10 cellular contexts compared by ENCODE assay signal in the genomic region with DNA sequence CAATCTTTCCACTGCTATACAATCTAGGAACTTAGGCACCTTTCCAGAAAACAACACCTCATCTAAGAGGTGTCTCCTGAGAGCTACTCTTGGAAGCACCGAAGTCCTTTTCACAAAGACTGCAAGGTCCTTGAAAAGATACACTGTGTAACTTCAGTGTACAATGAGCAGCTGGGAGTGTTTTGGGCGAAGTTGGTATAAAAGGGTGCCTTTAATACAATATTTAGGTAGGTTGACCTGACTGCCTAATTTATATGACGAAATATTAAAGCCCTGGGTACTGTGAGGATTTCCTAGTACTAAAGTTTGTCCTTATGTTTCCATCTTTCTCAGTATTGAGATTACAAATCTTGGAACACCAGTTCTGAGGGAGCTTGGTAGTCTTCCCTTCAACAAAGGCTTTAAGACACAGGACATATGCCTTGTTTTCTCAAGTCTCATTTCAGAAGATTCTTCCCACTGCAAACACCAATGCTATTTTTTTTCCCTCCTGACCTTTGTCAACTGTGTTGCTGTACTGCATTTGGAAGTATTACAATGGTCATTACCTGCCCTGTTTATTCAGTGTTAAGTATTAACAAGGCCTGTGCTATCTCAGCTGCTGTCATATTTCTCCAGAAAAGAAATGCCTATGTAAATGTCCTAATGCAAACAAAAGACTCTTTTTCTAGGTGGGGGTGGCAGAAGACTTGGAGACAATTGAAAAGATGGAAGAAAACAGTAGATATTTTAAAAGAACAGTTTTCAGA.
DNase-seq lines count a peak whose midpoint lies in the region; ATAC-seq and TF ChIP-seq lines count a peak whose summit lies in the region.
"Had no signal": no experiment of that assay in that cellular context is flagged by ENCODE, and none has a peak within 500 bp of the region (broad histone marks: within the 10 kb centered on the region; RNA-seq: fewer than 3 reads in every experiment).

No MANE protein-coding gene starts in this region.

- no peaks in the 10 kb centered on the region for H3K27me3 ChIP-seq in left lung
- H3K27me3 ChIP-seq in subcutaneous abdominal adipose tissue (ENCODE audit: control insufficient read depth in 5 of 5, insufficient read depth in 4 of 5, low read length in 5 of 5), result no peaks in the 10 kb centered on the region

- H3K27ac Mint-ChIP-seq in activated T-cell treated with anti-CD3 and anti-CD28 coated beads, Interleukin-2, amount 50 U/mL, for 72 hours, result no peak overlapping the region

- peaks cover 18 to 22% of the 10 kb centered on the region in 2 donors for H3K4me1 ChIP-seq in left lung
- H3K4me1 ChIP-seq in subcutaneous abdominal adipose tissue (ENCODE audit: control insufficient read depth in 5 of 5, insufficient read depth in 5 of 5, low read length in 5 of 5), result peaks cover 0 to 9% (median 5%) of the 10 kb centered on the region in 5 donors

- ATAC-seq in left lung, result peak; percentile 95
- no peak for ATAC-seq in activated T-cell treated with anti-CD3 and anti-CD28 coated beads, Interleukin-2, amount 50 U/mL, for 72 hours (replicated peaks in 1 of 2)
- ATAC-seq: right cardiac atrium had no signal

- H3K9me3 Mint-ChIP-seq in activated T-cell treated with anti-CD3 and anti-CD28 coated beads, Interleukin-2, amount 50 U/mL, for 72 hours, result no peaks in the 10 kb centered on the region

- no peak for TF ChIP-seq CTCF in left lung (IDR thresholded peaks at IDR 0.05)
- TF ChIP-seq CTCF in GM13977 (IDR thresholded peaks at IDR 0.05; ENCODE audit: extremely low read depth, insufficient read depth, missing control alignments), result no peak

- no peaks in the 10 kb centered on the region for H3K4me1 Mint-ChIP-seq in activated T-cell treated with anti-CD3 and anti-CD28 coated beads, Interleukin-2, amount 50 U/mL, for 72 hours (ENCODE audit: low read depth)

- H3K9me3 ChIP-seq in left lung, result no peaks in the 10 kb centered on the region
- H3K9me3 ChIP-seq in subcutaneous abdominal adipose tissue (ENCODE audit: control insufficient read depth in 5 of 5, low read length in 5 of 5), result peaks cover 0 to 5% (median 0%) of the 10 kb centered on the region in 5 donors

- DNase-seq in NCI-H1436 (lab: John Stamatoyannopoulos, UW), result peak; percentile 41
- no peak for DNase-seq in NCI-H1436 treated with DMSO at 0.1 percent for 48 hours (lab: John Stamatoyannopoulos, UW)
- peak; percentile 68 for DNase-seq in OCI-M1 (lab: John Stamatoyannopoulos, UW)
- DNase-seq in left lung, result no peak
- no peak for DNase-seq in DMS114 treated with DMSO at 0.1 percent for 48 hours (lab: John Stamatoyannopoulos, UW; ENCODE audit: unreplicated experiment)
- DNase-seq in GM13977 (ENCODE audit: low spot score), result no peak
- DNase-seq in activated T-cell treated with anti-CD3 and anti-CD28 coated beads, Interleukin-2, amount 50 U/mL, for 72 hours, result no peak
- DNase-seq: NCI-H1105 treated with DMSO at 0.1 percent for 48 hours, right cardiac atrium had no signal

- no peaks in the 10 kb centered on the region for H3K36me3 Mint-ChIP-seq in activated T-cell treated with anti-CD3 and anti-CD28 coated beads, Interleukin-2, amount 50 U/mL, for 72 hours (ENCODE audit: insufficient read depth in 2 of 2)

- H3K4me3 ChIP-seq in left lung, result no peak overlapping the region
- no peak overlapping the region for H3K4me3 ChIP-seq in subcutaneous abdominal adipose tissue (ENCODE audit: low read depth in 1 of 5, low read length in 5 of 5)

- in situ Hi-C loops in GM13977 (cut with MboI; ENCODE audit: low pct_unique_long_range_greater_than_20kb, low sequenced_read_pairs, unreplicated experiment), result no loop called here

- H3K27ac ChIP-seq in left lung (peak overlapping the region; percentile 4 to 34), subcutaneous abdominal adipose tissue (ENCODE audit: low read depth, low read length) (peak overlapping the region; percentile 8)

- H3K4me3 Mint-ChIP-seq in activated T-cell treated with anti-CD3 and anti-CD28 coated beads, Interleukin-2, amount 50 U/mL, for 72 hours, result no peak overlapping the region

- intact Hi-C loops in left lung (cut with DNase I), result no loop called here

- no peaks in the 10 kb centered on the region for H3K27me3 Mint-ChIP-seq in activated T-cell treated with anti-CD3 and anti-CD28 coated beads, Interleukin-2, amount 50 U/mL, for 72 hours (ENCODE audit: low read depth)

- no peaks in the 10 kb centered on the region for H3K36me3 ChIP-seq in left lung
- H3K36me3 ChIP-seq in subcutaneous abdominal adipose tissue (ENCODE audit: control insufficient read depth in 5 of 5, insufficient read depth in 5 of 5, low read length in 5 of 5), result no peaks in the 10 kb centered on the region

- no peak overlapping the region for H3K9ac ChIP-seq in subcutaneous abdominal adipose tissue (ENCODE audit: low read length in 5 of 5)

Comparison
In these comparisons a context has a peak if more than half of its experiments do, and no peak if none do; other contexts are left out.
1. DNase-seq: peak in NCI-H1436 (single experiment) and OCI-M1 (single experiment); none in NCI-H1436 treated with DMSO at 0.1 percent for 48 hours (single experiment), left lung (0 of 2), DMS114 treated with DMSO at 0.1 percent for 48 hours (single experiment), GM13977 (single experiment) and activated T-cell treated with anti-CD3 and anti-CD28 coated beads, Interleukin-2, amount 50 U/mL, for 72 hours (0 of 2).